Comparison of ENCODE assay signal across 10 cellular contexts in the genomic region with DNA sequence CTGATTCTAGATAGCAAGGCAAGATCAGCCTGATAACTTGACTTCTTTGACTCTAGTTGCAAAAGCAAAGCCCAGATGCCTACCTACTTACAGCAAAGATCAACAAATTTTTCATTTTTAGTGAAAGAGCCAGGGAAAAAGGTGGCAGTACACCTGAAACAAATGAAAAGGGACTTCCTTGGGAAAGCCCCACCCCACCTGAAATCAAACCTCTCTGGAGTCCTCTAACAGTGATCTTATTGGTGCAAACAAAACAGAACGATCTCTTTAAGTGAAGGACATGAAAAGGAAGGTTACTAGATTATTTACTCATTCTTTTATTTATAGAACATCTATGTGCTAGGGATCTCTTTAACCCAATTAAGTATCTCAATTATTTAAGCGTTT. TPM values are rescaled to one million over a fixed set of nuclear protein-coding genes. Genes with fewer than 3 reads are reported as not detected.
DNase-seq lines count a peak whose midpoint lies in the region; ATAC-seq and TF ChIP-seq lines count a peak whose summit lies in the region.
"Had no signal": no experiment of that assay in that cellular context is flagged by ENCODE, and none has a peak within 500 bp of the region (broad histone marks: within the 10 kb centered on the region; RNA-seq: fewer than 3 reads in every experiment).

No MANE protein-coding gene starts in this region.

- no peaks in the 10 kb centered on the region for H3K27me3 ChIP-seq in upper lobe of left lung

- CTCF ChIA-PET in activated naive CD4-positive, alpha-beta T cell treated with anti-CD3 and anti-CD28 coated beads, Interleukin-2, amount 10 ng/mL, durations not matched to agents 7 days and 5 days (lab: Charles Lee) = interaction anchor here (0.6 to 1.4 kb wide), 5 partner anchors 11 to 557 kb away, joined by 3 to 8 read pairs (median 3); no protein-coding TSS in a partner anchor
- CTCF ChIA-PET in GM10248 (lab: Yijun Ruan, JAX) = interaction anchor here (1.0 to 6.8 kb wide), 8 partner anchors 8 to 24 kb away, joined by 3 to 39 read pairs (median 7); no protein-coding TSS in a partner anchor

- no peaks in the 10 kb centered on the region for H3K36me3 ChIP-seq in upper lobe of left lung

- peak overlapping the region; percentile 88 for H3K4me3 Mint-ChIP-seq in activated naive CD4-positive, alpha-beta T cell treated with anti-CD3 and anti-CD28 coated beads, Interleukin-2, amount 10 ng/mL, durations not matched to agents 7 days and 5 days
- peak overlapping the region; percentile 92 for H3K4me3 Mint-ChIP-seq in activated naive CD8-positive, alpha-beta T cell treated with anti-CD3 and anti-CD28 coated beads, Interleukin-2, amount 50 U/mL, for 24 hours

- H3K4me1 Mint-ChIP-seq in activated naive CD4-positive, alpha-beta T cell treated with anti-CD3 and anti-CD28 coated beads, Interleukin-2, amount 10 ng/mL, durations not matched to agents 7 days and 5 days = peaks cover 46% of the 10 kb centered on the region
- peaks cover 57% of the 10 kb centered on the region for H3K4me1 Mint-ChIP-seq in activated naive CD8-positive, alpha-beta T cell treated with anti-CD3 and anti-CD28 coated beads, Interleukin-2, amount 50 U/mL, for 24 hours

- peaks cover 22% of the 10 kb centered on the region for H3K36me3 Mint-ChIP-seq in activated naive CD4-positive, alpha-beta T cell treated with anti-CD3 and anti-CD28 coated beads, Interleukin-2, amount 10 ng/mL, durations not matched to agents 7 days and 5 days
- H3K36me3 Mint-ChIP-seq in activated naive CD8-positive, alpha-beta T cell treated with anti-CD3 and anti-CD28 coated beads, Interleukin-2, amount 50 U/mL, for 24 hours (ENCODE audit: low read depth) = peaks cover 34% of the 10 kb centered on the region

- H3K27me3 Mint-ChIP-seq in activated naive CD4-positive, alpha-beta T cell treated with anti-CD3 and anti-CD28 coated beads, Interleukin-2, amount 10 ng/mL, durations not matched to agents 7 days and 5 days = no peaks in the 10 kb centered on the region
- H3K27me3 Mint-ChIP-seq in activated naive CD8-positive, alpha-beta T cell treated with anti-CD3 and anti-CD28 coated beads, Interleukin-2, amount 50 U/mL, for 24 hours = peaks cover 3% of the 10 kb centered on the region

- no peak for TF ChIP-seq CTCF in upper lobe of left lung (IDR thresholded peaks at IDR 0.05)
- TF ChIP-seq CTCF in GM10248 (IDR thresholded peaks at IDR 0.05; ENCODE audit: control extremely low read depth, extremely low read depth, low read depth, missing control alignments) = no peak

- no peaks in the 10 kb centered on the region for H3K9me3 Mint-ChIP-seq in activated naive CD4-positive, alpha-beta T cell treated with anti-CD3 and anti-CD28 coated beads, Interleukin-2, amount 10 ng/mL, durations not matched to agents 7 days and 5 days
- H3K9me3 Mint-ChIP-seq in activated naive CD8-positive, alpha-beta T cell treated with anti-CD3 and anti-CD28 coated beads, Interleukin-2, amount 50 U/mL, for 24 hours = no peaks in the 10 kb centered on the region

- no peaks in the 10 kb centered on the region for H3K9me3 ChIP-seq in upper lobe of left lung

- TF ChIP-seq EP300 in upper lobe of left lung (IDR thresholded peaks at IDR 0.05) = no peak

- WGBS in upper lobe of left lung, 2 donors = 40 to 57% methylated on average over 2 of the region's 2 CpGs

- no peak for DNase-seq in activated naive CD4-positive, alpha-beta T cell treated with anti-CD3 and anti-CD28 coated beads, Interleukin-2, amount 10 ng/mL, durations not matched to agents 7 days and 5 days
- no peak for DNase-seq in activated naive CD4-positive, alpha-beta T cell treated with Interleukin-2 at 50 U/mL for 16 hours
- DNase-seq in activated naive CD8-positive, alpha-beta T cell treated with anti-CD3 and anti-CD28 coated beads, Interleukin-2, amount 50 U/mL, for 24 hours = no peak
- no peak for DNase-seq in upper lobe of left lung
- DNase-seq in stimulated activated naive CD4-positive, alpha-beta T cell treated with Interleukin-2 at 50 U/mL for 16 hours (lab: John Stamatoyannopoulos, UW) = no peak
- no peak for DNase-seq in GM10248 (ENCODE audit: extremely low spot score)

- H3K27ac ChIP-seq in upper lobe of left lung = peak overlapping the region; percentile 26 to 84 (median 46)

- H3K27ac Mint-ChIP-seq in activated naive CD4-positive, alpha-beta T cell treated with anti-CD3 and anti-CD28 coated beads, Interleukin-2, amount 10 ng/mL, durations not matched to agents 7 days and 5 days = peak overlapping the region; percentile 98
- H3K27ac Mint-ChIP-seq in activated naive CD8-positive, alpha-beta T cell treated with anti-CD3 and anti-CD28 coated beads, Interleukin-2, amount 50 U/mL, for 24 hours = peak overlapping the region; percentile 99

- POLR2A ChIA-PET in GM10248 (lab: Yijun Ruan, JAX) = interaction anchor here (0.9 to 1.5 kb wide), 3 partner anchors 11 to 15 kb away, joined by 4 to 6 read pairs (median 4); no protein-coding TSS in a partner anchor

- peak; percentile 4 for ATAC-seq in HG03097 (IDR thresholded peaks at IDR 0.05; ENCODE audit: low FRiP score, unreplicated experiment)
- ATAC-seq in activated naive CD8-positive, alpha-beta T cell treated with anti-CD3 and anti-CD28 coated beads, Interleukin-2, amount 50 U/mL, for 24 hours = no peak
- no peak for ATAC-seq in upper lobe of left lung (ENCODE audit: low FRiP score in 2 of 2)
- ATAC-seq in HG03469 (IDR thresholded peaks at IDR 0.05; ENCODE audit: unreplicated experiment) = no peak

- peaks cover 0 to 14% (median 6%) of the 10 kb centered on the region in 4 donors for H3K4me1 ChIP-seq in upper lobe of left lung

- no peak for TF ChIP-seq POLR2A in upper lobe of left lung (IDR thresholded peaks at IDR 0.05)

- peak overlapping the region in 1 of 4 donors; percentile 46 for H3K4me3 ChIP-seq in upper lobe of left lung

RNA-seq across cellular contexts. Expression of a gene that starts 0.5 kb away (rescaled TPM):
- 100 to 1,000 TPM in 4 of 6 donors, 10 to 100 TPM in 2; 72.3 to 331 (median 129) TPM for total RNA-seq in upper lobe of left lung

RNA-seq across cellular contexts. Expression of a gene that starts 29.2 kb away (rescaled TPM):
- total RNA-seq in upper lobe of left lung = 1 to 10 TPM in 2 of 6 donors, under 1 TPM in 3, not detected in 1; 0.33 to 3.1 (median 0.66) TPM
- total RNA-seq: astrocyte, fibroblast of villous mesenchyme had no signal
